Comparison of ENCODE assay signal across 8 cellular contexts in the genomic region with DNA sequence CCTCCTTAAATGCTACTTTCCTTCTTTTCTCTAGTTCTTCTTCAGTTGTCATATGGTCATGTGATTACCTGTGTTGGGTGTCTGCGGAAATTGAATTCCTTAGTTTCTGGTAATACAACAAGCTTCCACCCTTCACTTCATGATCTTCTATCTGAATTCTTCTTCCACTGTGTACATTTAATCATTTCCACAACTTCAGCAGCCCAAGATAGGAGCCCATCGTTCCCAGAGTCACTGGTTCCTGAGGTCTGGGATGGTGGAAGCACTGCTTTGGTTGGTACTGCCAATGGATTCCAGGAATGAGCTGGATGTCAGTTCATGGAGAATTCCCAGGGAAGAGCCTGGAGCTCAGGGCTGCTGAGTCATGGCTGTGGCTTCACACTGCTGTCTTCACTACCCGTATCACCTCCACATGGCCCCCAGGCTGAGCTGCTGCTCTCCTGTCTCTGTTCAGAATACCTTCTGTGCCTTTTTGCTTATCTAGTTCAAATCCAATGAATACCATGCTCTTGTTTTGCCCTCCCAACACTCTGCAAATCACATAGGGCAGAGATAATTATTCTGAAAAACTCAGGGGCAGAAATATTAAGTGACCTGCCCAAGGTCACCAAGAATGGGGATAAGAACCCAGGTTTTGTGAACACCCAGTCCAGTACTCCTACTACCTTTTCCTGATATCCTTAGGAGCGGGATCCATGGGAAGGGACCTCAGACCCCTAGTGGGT.
DNase-seq lines count a peak whose midpoint lies in the region; ATAC-seq and TF ChIP-seq lines count a peak whose summit lies in the region.

No MANE protein-coding gene starts in this region.

- H3K9me3 Mint-ChIP-seq in Caco-2 (ENCODE audit: unreplicated experiment), result no peaks in the 10 kb centered on the region
- no peaks in the 10 kb centered on the region for H3K9me3 Mint-ChIP-seq in central memory CD8-positive, alpha-beta T cell
- peaks cover 5% of the 10 kb centered on the region for H3K9me3 Mint-ChIP-seq in natural killer cell treated with Interleukin-12 subunit alpha and Interleukin-12 subunit beta and Interleukin-15 and Interleukin-18, amount 100 ng/mL, for 72 hours

- H3K4me3 Mint-ChIP-seq in Caco-2 (ENCODE audit: unreplicated experiment), result peak overlapping the region; percentile 18
- peak overlapping the region; percentile 8 for H3K4me3 Mint-ChIP-seq in central memory CD8-positive, alpha-beta T cell
- H3K4me3 Mint-ChIP-seq in natural killer cell treated with Interleukin-12 subunit alpha and Interleukin-12 subunit beta and Interleukin-15 and Interleukin-18, amount 100 ng/mL, for 72 hours, result peak overlapping the region; percentile 80

- no peak overlapping the region for H3K27ac ChIP-seq in caudate nucleus (ENCODE audit: low read depth, low read length)

- peaks cover 6% of the 10 kb centered on the region for H3K36me3 Mint-ChIP-seq in Caco-2 (ENCODE audit: insufficient read depth, unreplicated experiment)
- peaks cover 52% of the 10 kb centered on the region for H3K36me3 Mint-ChIP-seq in central memory CD8-positive, alpha-beta T cell (ENCODE audit: insufficient read depth)
- peaks cover 54% of the 10 kb centered on the region for H3K36me3 Mint-ChIP-seq in natural killer cell treated with Interleukin-12 subunit alpha and Interleukin-12 subunit beta and Interleukin-15 and Interleukin-18, amount 100 ng/mL, for 72 hours

- CTCF ChIA-PET in Caco-2 (lab: Charles Lee), result interaction anchor here (0.8 to 1.6 kb wide), 2 partner anchors 22 to 124 kb away, joined by 3 to 6 read pairs; no protein-coding TSS in a partner anchor

- H3K27ac Mint-ChIP-seq in Caco-2 (ENCODE audit: unreplicated experiment), result peak overlapping the region; percentile 78
- peak overlapping the region; percentile 88 for H3K27ac Mint-ChIP-seq in central memory CD8-positive, alpha-beta T cell (ENCODE audit: low read depth)
- peak overlapping the region; percentile 90 to 95 for H3K27ac Mint-ChIP-seq in natural killer cell treated with Interleukin-12 subunit alpha and Interleukin-12 subunit beta and Interleukin-15 and Interleukin-18, amount 100 ng/mL, for 72 hours

- H3K4me1 Mint-ChIP-seq in Caco-2 (ENCODE audit: low read depth, unreplicated experiment), result peaks cover 38% of the 10 kb centered on the region
- peaks cover 54% of the 10 kb centered on the region for H3K4me1 Mint-ChIP-seq in central memory CD8-positive, alpha-beta T cell
- peaks cover 36 to 40% of the 10 kb centered on the region in 2 donors for H3K4me1 Mint-ChIP-seq in natural killer cell treated with Interleukin-12 subunit alpha and Interleukin-12 subunit beta and Interleukin-15 and Interleukin-18, amount 100 ng/mL, for 72 hours (ENCODE audit: low read depth in 2 of 2)

- H3K27me3 Mint-ChIP-seq in Caco-2 (ENCODE audit: insufficient read depth, unreplicated experiment), result no peaks in the 10 kb centered on the region
- H3K27me3 Mint-ChIP-seq in central memory CD8-positive, alpha-beta T cell, result no peaks in the 10 kb centered on the region
- H3K27me3 Mint-ChIP-seq in natural killer cell treated with Interleukin-12 subunit alpha and Interleukin-12 subunit beta and Interleukin-15 and Interleukin-18, amount 100 ng/mL, for 72 hours, result no peaks in the 10 kb centered on the region

- no peak for ATAC-seq in central memory CD8-positive, alpha-beta T cell (replicated peaks; ENCODE audit: extremely low read depth, poor library complexity, severe bottlenecking)
- ATAC-seq in natural killer cell treated with Interleukin-12 subunit alpha and Interleukin-12 subunit beta and Interleukin-15 and Interleukin-18, amount 100 ng/mL, for 72 hours, result peak in 1 of 2 donors; percentile 55

- TF ChIP-seq CTCF in Caco-2 (IDR thresholded peaks at IDR 0.05; ENCODE audit: insufficient read depth in 1 of 2, low read depth in 1 of 2, low read length in 1 of 2, severe bottlenecking in 1 of 2, unreplicated experiment in 1 of 2), result no peak

- H3K4me3 ChIP-seq in Caco-2 (ENCODE audit: low read depth, low read length) (no peak overlapping the region), MG63 (no peak overlapping the region)

- intact Hi-C loops in Caco-2 (cut with micrococcal nuclease; ENCODE audit: unreplicated experiment), result loop anchor here (1.0 to 2.0 kb wide), 3 partner anchors 22 to 297 kb away; no protein-coding TSS in a partner anchor

- H3K36me3 ChIP-seq in Caco-2 (ENCODE audit: control insufficient read depth, insufficient read depth, low read length), result peaks cover 2% of the 10 kb centered on the region
- no peaks in the 10 kb centered on the region for H3K36me3 ChIP-seq in MG63

- POLR2A ChIA-PET in Caco-2 (lab: Charles Lee), result no interaction called here

- peaks cover 39% of the 10 kb centered on the region for H3K4me1 ChIP-seq in Caco-2

- no TSS peak for BruUV-seq in Caco-2 (replicated peaks; lab: Mats Ljungman, UMichigan)

- H3K9me3 ChIP-seq in Caco-2 (no peaks in the 10 kb centered on the region), MG63 (no peaks in the 10 kb centered on the region)

- peak; percentile 41 to 60 for DNase-seq in Caco-2
- DNase-seq in MG63, result peak; percentile 32
- no peak for DNase-seq in central memory CD8-positive, alpha-beta T cell (ENCODE audit: low spot score in 2 of 2)
- no peak for DNase-seq in natural killer cell treated with Interleukin-12 subunit alpha and Interleukin-12 subunit beta and Interleukin-15 and Interleukin-18, amount 100 ng/mL, for 72 hours (ENCODE audit: low spot score)
- DNase-seq in AML-193 (lab: John Stamatoyannopoulos, UW), result no peak
- no peak for DNase-seq in caudate nucleus (lab: John Stamatoyannopoulos, UW)
- no peak for DNase-seq in central memory CD4-positive, alpha-beta T cell
- no peak for DNase-seq in GM19238 (ENCODE audit: insufficient read length, low spot score)

- H3K27me3 ChIP-seq in Caco-2 (replicated peaks; ENCODE audit: control insufficient read depth, insufficient read depth, low read length) (no peaks in the 10 kb centered on the region), MG63 (no peaks in the 10 kb centered on the region)

Comparison
In these comparisons a context has a peak if more than half of its experiments do, and no peak if none do; other contexts are left out.
1. DNase-seq: peak in Caco-2 (2 of 2) and MG63 (single experiment); none in central memory CD8-positive, alpha-beta T cell (0 of 2), natural killer cell treated with Interleukin-12 subunit alpha and Interleukin-12 subunit beta and Interleukin-15 and Interleukin-18, amount 100 ng/mL, for 72 hours (single experiment), AML-193 (0 of 2), caudate nucleus (0 of 61), central memory CD4-positive, alpha-beta T cell (single experiment) and GM19238 (single experiment).
2. H3K4me3 Mint-ChIP-seq: peak in every context shown above with its lines; median percentile 80 in natural killer cell treated with Interleukin-12 subunit alpha and Interleukin-12 subunit beta and Interleukin-15 and Interleukin-18, amount 100 ng/mL, for 72 hours; 18 in Caco-2; 8 in central memory CD8-positive, alpha-beta T cell.
3. Peak in every context shown above with its lines, with median percentiles within 50 percentile points of each other: H3K27ac Mint-ChIP-seq.